In genomic region chr14:99551034-99551922, GRCh38 we compare ENCODE assay signal across 1 cellular context.
TF ChIP-seq lines count a peak whose summit lies in the region.

No MANE protein-coding gene starts in this region.

TF ChIP-seq in WTC11, 78 proteins besides CTCF, POLR2A, EP300 and RAD21 (continued from another document):
- TF ChIP-seq AR (CRISPR knock-in tag; IDR thresholded peaks at IDR 0.05) (no peak), IRF1 (CRISPR knock-in tag; IDR thresholded peaks at IDR 0.05) (no peak), NR2C2 (CRISPR knock-in tag; IDR thresholded peaks at IDR 0.05) (no peak), ZMAT4 (CRISPR knock-in tag; IDR thresholded peaks at IDR 0.05) (no peak), NR1H2 (CRISPR knock-in tag; IDR thresholded peaks at IDR 0.05) (no peak), SP1 (CRISPR knock-in tag; conservative IDR thresholded peaks at IDR 0.05) (no peak), ZNF416 (CRISPR knock-in tag; IDR thresholded peaks at IDR 0.05) (no peak), OVOL2 (CRISPR knock-in tag; IDR thresholded peaks at IDR 0.05; ENCODE audit: borderline replicate concordance) (no peak), PRDM15 (CRISPR knock-in tag; IDR thresholded peaks at IDR 0.05) (no peak)
